8 cellular contexts compared by ENCODE assay signal in genomic region chr1:239814306-239814881, GRCh38.
DNase-seq lines count a peak whose midpoint lies in the region; ATAC-seq, FAIRE-seq and TF ChIP-seq lines count a peak whose summit lies in the region.

No MANE protein-coding gene starts in this region.

- peak overlapping the region; percentile 64 for H3K4me2 ChIP-seq in smooth muscle cell

- H3K79me2 ChIP-seq in smooth muscle cell (ENCODE audit: low read depth), result no peaks in the 10 kb centered on the region

- peak; percentile 55 for FAIRE-seq in H54 (lab: Jason Lieb, UNC)

- peaks cover 40% of the 10 kb centered on the region for H3K4me1 ChIP-seq in SJCRH30
- H3K4me1 ChIP-seq in esophagus squamous epithelium, result peaks cover 15 to 35% (median 26%) of the 10 kb centered on the region in 3 donors
- peaks cover 8% of the 10 kb centered on the region for H3K4me1 ChIP-seq in smooth muscle cell (ENCODE audit: low read depth)

- TF ChIP-seq CTCF in esophagus squamous epithelium (IDR thresholded peaks at IDR 0.05), result no peak
- no peak for TF ChIP-seq CTCF in smooth muscle cell (IDR thresholded peaks at IDR 0.05; ENCODE audit: borderline replicate concordance, insufficient read depth, poor library complexity, severe bottlenecking)

- intact Hi-C loops in esophagus squamous epithelium (cut with DNase I), result no loop called here

- peaks cover 10% of the 10 kb centered on the region for H3F3A ChIP-seq in smooth muscle cell (ENCODE audit: low read depth)

- H3K27ac ChIP-seq in SJCRH30, result peak overlapping the region; percentile 65
- H3K27ac ChIP-seq in esophagus squamous epithelium, result peak overlapping the region; percentile 1 to 86 (median 60)
- H3K27ac ChIP-seq in smooth muscle cell (ENCODE audit: low read depth), result peak overlapping the region; percentile 77

- H3K9ac ChIP-seq in smooth muscle cell (ENCODE audit: low read depth), result no peak overlapping the region

- peak; percentile 63 for DNase-seq in H54 (ENCODE audit: insufficient read length, low spot score)
- peak; percentile 73 to 81 for DNase-seq in SJCRH30
- DNase-seq in esophagus squamous epithelium (lab: John Stamatoyannopoulos, UW), result no peak
- no peak for DNase-seq in smooth muscle cell (lab: John Stamatoyannopoulos, UW; ENCODE audit: unreplicated experiment)
- DNase-seq in NCI-H1436 (lab: John Stamatoyannopoulos, UW), result no peak
- DNase-seq in NCI-H2081 treated with DMSO at 0.1 percent for 48 hours (lab: John Stamatoyannopoulos, UW), result no peak

- peak overlapping the region; percentile 19 for H3K4me3 ChIP-seq in SJCRH30
- H3K4me3 ChIP-seq in esophagus squamous epithelium, result peak overlapping the region in 1 of 4 donors; percentile 24
- no peak overlapping the region for H3K4me3 ChIP-seq in smooth muscle cell

- TF ChIP-seq POLR2A in H54 (IDR thresholded peaks at IDR 0.05; ENCODE audit: low read depth, low read length), result no peak
- TF ChIP-seq POLR2A in esophagus squamous epithelium (IDR thresholded peaks at IDR 0.05), result no peak

- no peak overlapping the region for H2AFZ ChIP-seq in smooth muscle cell (ENCODE audit: low read depth)

- H4K20me1 ChIP-seq in smooth muscle cell (ENCODE audit: low read depth), result no peaks in the 10 kb centered on the region

- ATAC-seq in GM19463 (IDR thresholded peaks at IDR 0.05; ENCODE audit: unreplicated experiment), result no peak
- ATAC-seq in GM21367 (IDR thresholded peaks at IDR 0.05; ENCODE audit: unreplicated experiment), result no peak

- H3K27me3 ChIP-seq in SJCRH30 (no peaks in the 10 kb centered on the region), esophagus squamous epithelium (no peaks in the 10 kb centered on the region), smooth muscle cell (ENCODE audit: low read depth) (no peaks in the 10 kb centered on the region)

- H3K36me3 ChIP-seq in SJCRH30 (no peaks in the 10 kb centered on the region), esophagus squamous epithelium (no peaks in the 10 kb centered on the region), smooth muscle cell (ENCODE audit: low read depth) (no peaks in the 10 kb centered on the region)

- H3K9me3 ChIP-seq in SJCRH30 (replicated peaks) (no peaks in the 10 kb centered on the region), esophagus squamous epithelium (no peaks in the 10 kb centered on the region), smooth muscle cell (replicated peaks; ENCODE audit: low read depth) (no peaks in the 10 kb centered on the region)

- 10 to 26% methylated on average over 7 to 8 of the region's 8 CpGs for WGBS in esophagus squamous epithelium, 2 donors
- 28% methylated on average over 8 of the region's 8 CpGs for WGBS in smooth muscle cell (ENCODE audit: low lambda C conversion rate)

Comparison
In these comparisons a context has a peak if more than half of its experiments do, and no peak if none do; other contexts are left out.
1. DNase-seq: peak in H54 (single experiment) and SJCRH30 (2 of 2); none in esophagus squamous epithelium (single experiment), smooth muscle cell (single experiment), NCI-H1436 (single experiment) and NCI-H2081 treated with DMSO at 0.1 percent for 48 hours (single experiment).
2. Peak in every context shown above with its lines, with median percentiles within 50 percentile points of each other: H3K27ac ChIP-seq.